13 cellular contexts compared by ENCODE assay signal in the genomic region with DNA sequence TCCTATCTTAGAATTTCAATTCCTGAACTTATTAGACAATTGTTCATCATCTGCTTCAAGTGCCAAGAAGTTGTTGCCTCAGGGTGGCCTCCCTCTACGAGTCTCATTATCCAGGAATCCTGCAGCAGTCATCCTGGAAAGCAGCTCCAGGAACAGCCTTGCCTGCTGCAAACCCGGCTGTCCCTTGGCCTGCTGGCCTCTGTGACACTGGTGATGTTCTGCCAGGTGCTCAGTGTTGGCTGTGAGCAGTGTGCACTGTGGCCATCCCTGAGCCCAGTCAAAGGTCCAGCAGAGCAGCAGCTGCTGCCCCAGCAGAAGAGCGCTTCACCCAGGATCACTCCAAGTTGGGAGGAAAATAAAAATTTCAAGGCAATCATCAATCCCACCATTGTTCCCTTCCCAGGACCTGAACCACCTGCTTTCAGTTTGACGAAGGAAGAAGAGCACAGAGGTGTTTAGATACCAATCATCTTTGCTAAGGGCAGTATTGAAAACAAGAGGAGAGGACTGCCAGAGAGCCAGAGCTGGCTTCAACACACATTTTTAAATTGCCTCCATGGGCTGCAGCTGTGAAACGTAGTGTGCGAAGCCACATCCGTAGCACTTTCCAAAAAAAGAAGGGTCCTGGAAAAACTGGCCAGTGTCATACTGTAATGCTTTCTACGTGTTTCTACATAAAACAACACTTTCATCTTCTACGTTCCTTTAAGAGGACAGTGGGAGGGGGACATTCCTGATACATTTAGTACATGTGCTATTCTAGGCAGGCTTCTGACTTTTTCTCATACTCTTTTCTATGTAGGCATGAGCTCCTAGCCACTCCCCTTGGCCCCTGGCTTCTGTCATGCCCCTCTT. TPM values are rescaled to one million over a fixed set of nuclear protein-coding genes. Genes with fewer than 3 reads are reported as not detected.
DNase-seq lines count a peak whose midpoint lies in the region; ATAC-seq and TF ChIP-seq lines count a peak whose summit lies in the region.
"Had no signal": no experiment of that assay in that cellular context is flagged by ENCODE, and none has a peak within 500 bp of the region (broad histone marks: within the 10 kb centered on the region; RNA-seq: fewer than 3 reads in every experiment).

No MANE protein-coding gene starts in this region.

- H2AFZ ChIP-seq in ACC112 (ENCODE audit: low read length, unreplicated experiment) = no peak overlapping the region

- no peak for TF ChIP-seq CTCF in mucosa of descending colon (IDR thresholded peaks at IDR 0.05)

- H3K4me1 ChIP-seq in ACC112 (ENCODE audit: control insufficient read depth, insufficient read depth, low read length, unreplicated experiment) (peaks cover 58% of the 10 kb centered on the region), mucosa of descending colon (ENCODE audit: low read depth) (no peaks in the 10 kb centered on the region)

- H3K27ac ChIP-seq in ACC112 (ENCODE audit: low read depth, low read length) = peak overlapping the region; percentile 82
- H3K27ac ChIP-seq in epithelial cell of prostate = peak overlapping the region; percentile 8

- ATAC-seq in mucosa of descending colon (peak; percentile 38), HG03571 (IDR thresholded peaks at IDR 0.05; ENCODE audit: unreplicated experiment) (no peak), HG03457 (IDR thresholded peaks at IDR 0.05; ENCODE audit: unreplicated experiment) (no peak)
- ATAC-seq: naive thymus-derived CD4-positive, alpha-beta T cell had no signal

- no peaks in the 10 kb centered on the region for H3K27me3 ChIP-seq in ACC112 (ENCODE audit: insufficient read depth, low read length)

- DNase-seq in NCI-H226 (peak; percentile 83), epithelial cell of prostate (ENCODE audit: low read depth, low spot score) (no peak), mucosa of descending colon (no peak), NCI-H2029 treated with DMSO at 0.1 percent for 48 hours (lab: John Stamatoyannopoulos, UW) (no peak), NCI-H2227 (lab: John Stamatoyannopoulos, UW; ENCODE audit: unreplicated experiment) (no peak)
- DNase-seq: cerebellar nuclear complex; hypothalamus; naive thymus-derived CD4-positive, alpha-beta T cell; NCI-H1417 treated with DMSO at 0.1 percent for 48 hours; stimulated activated CD4-positive, alpha-beta T cell treated with anti-CD3 and anti-CD28 coated beads, Interleukin-2, amount 100 ng/mL, for 24 hours had no signal

- no peaks in the 10 kb centered on the region for H3K36me3 ChIP-seq in ACC112 (ENCODE audit: insufficient read depth, low read length)
- H3K36me3 ChIP-seq in mucosa of descending colon (ENCODE audit: low read depth) = no peaks in the 10 kb centered on the region

- no peak overlapping the region for H3K4me3 ChIP-seq in ACC112 (ENCODE audit: low read depth, low read length)
- H3K4me3 ChIP-seq in mucosa of descending colon = no peak overlapping the region

- intact Hi-C loops in mucosa of descending colon (cut with DNase I, micrococcal nuclease) = no loop called here

- H3K79me2 ChIP-seq in ACC112 (ENCODE audit: control insufficient read depth, insufficient read depth, low read length, unreplicated experiment) = no peaks in the 10 kb centered on the region

- no peaks in the 10 kb centered on the region for H3K9me3 ChIP-seq in mucosa of descending colon

RNA-seq across cellular contexts. Expression of a gene that starts 7.2 kb away (rescaled TPM):
- 10 to 100 TPM in 1 of 3 donors, 1 to 10 TPM in 2; 3.2 to 14.2 (median 3.3) TPM for total RNA-seq in mucosa of descending colon
